18 cellular contexts compared by ENCODE assay signal in genomic region chr2:2848621-2849443, GRCh38.
DNase-seq lines count a peak whose midpoint lies in the region; ATAC-seq and TF ChIP-seq lines count a peak whose summit lies in the region.
"Had no signal": no experiment of that assay in that cellular context is flagged by ENCODE, and none has a peak within 500 bp of the region (broad histone marks: within the 10 kb centered on the region; RNA-seq: fewer than 3 reads in every experiment).

No MANE protein-coding gene starts in this region.

- H3K18ac ChIP-seq in mesendoderm (ENCODE audit: low read length), result no peak overlapping the region

- WGBS in mesendoderm (ENCODE audit: extremely low coverage, insufficient coverage, low lambda C conversion rate), result no CpG with 5 or more reads among the region's 7 CpGs

- H4K8ac ChIP-seq in mesendoderm (ENCODE audit: low read depth, low read length), result no peak overlapping the region

- no peak overlapping the region for H3K4me2 ChIP-seq in mesendoderm (ENCODE audit: low read length)

- H4K5ac ChIP-seq in mesendoderm (ENCODE audit: low read length), result no peak overlapping the region

- no peaks in the 10 kb centered on the region for H3K36me3 ChIP-seq in H7 (replicated peaks; ENCODE audit: control insufficient read depth, insufficient read depth, low read length)
- no peaks in the 10 kb centered on the region for H3K36me3 ChIP-seq in mesendoderm (ENCODE audit: control insufficient read depth, insufficient read depth, low read length)
- no peaks in the 10 kb centered on the region for H3K36me3 ChIP-seq in uterus
- H3K36me3 ChIP-seq: MG63, thyroid gland had no signal

- no peak overlapping the region for H3K4me3 Mint-ChIP-seq in effector memory CD8-positive, alpha-beta T cell
- H3K4me3 Mint-ChIP-seq: activated CD4-positive, alpha-beta T cell treated with anti-CD3 and anti-CD28 coated beads, Interleukin-2, amount 10 ng/mL, durations not matched to agents 24 days and 14 days; naive B cell; T-helper 17 cell had no signal

- no peak for TF ChIP-seq CTCF in uterus (IDR thresholded peaks at IDR 0.05)
- no peak for TF ChIP-seq CTCF in RWPE1 (conservative IDR thresholded peaks at IDR 0.05; ENCODE audit: low read depth)

- H3K9ac ChIP-seq in mesendoderm (ENCODE audit: low read length), result no peak overlapping the region

- ATAC-seq in effector memory CD8-positive, alpha-beta T cell (replicated peaks), result no peak
- ATAC-seq in GM18517 (IDR thresholded peaks at IDR 0.05; ENCODE audit: unreplicated experiment), result no peak
- ATAC-seq: esophagus mucosa, left lobe of liver, T-helper 17 cell had no signal

- intact Hi-C loops in uterus (cut with DNase I; ENCODE audit: low total_unique reads), result no loop called here

- no peak overlapping the region for H3K4ac ChIP-seq in mesendoderm (ENCODE audit: low read depth, low read length)

- no peak overlapping the region for H2BK15ac ChIP-seq in mesendoderm (replicated peaks; ENCODE audit: low read depth)

- H3K27ac ChIP-seq in mesendoderm (ENCODE audit: low read depth, low read length) (no peak overlapping the region), uterus (no peak overlapping the region), RWPE1 (no peak overlapping the region)
- H3K27ac ChIP-seq: thyroid gland had no signal

- H3K27ac Mint-ChIP-seq in effector memory CD8-positive, alpha-beta T cell, result no peak overlapping the region
- H3K27ac Mint-ChIP-seq: activated CD4-positive, alpha-beta T cell treated with anti-CD3 and anti-CD28 coated beads, Interleukin-2, amount 10 ng/mL, durations not matched to agents 24 days and 14 days; naive B cell; T-helper 17 cell had no signal

- POLR2A ChIA-PET in RWPE1 (lab: Yijun Ruan, JAX; ENCODE audit: low non-redundant PET), result no interaction called here

- no peak overlapping the region for H2BK120ac ChIP-seq in mesendoderm (ENCODE audit: low read depth, low read length)

- H2BK5ac ChIP-seq in mesendoderm (ENCODE audit: low read length), result no peak overlapping the region

- no peak overlapping the region for H3K23ac ChIP-seq in mesendoderm (ENCODE audit: low read length)

- no peaks in the 10 kb centered on the region for H3K79me2 ChIP-seq in mesendoderm (ENCODE audit: control insufficient read depth, insufficient read depth, low read length)

- H3K56ac ChIP-seq in mesendoderm (ENCODE audit: low read length), result peak overlapping the region; percentile 30

- H3K36me3 Mint-ChIP-seq in effector memory CD8-positive, alpha-beta T cell (ENCODE audit: insufficient read depth), result no peaks in the 10 kb centered on the region
- H3K36me3 Mint-ChIP-seq: naive B cell had no signal

- CTCF ChIA-PET in RWPE1 (lab: Yijun Ruan, JAX), result interaction anchor here (0.7 to 1.1 kb wide), 2 partner anchors 26 to 935 kb away, joined by 3 read pairs; no protein-coding TSS in a partner anchor

- TF ChIP-seq POLR2A in uterus (IDR thresholded peaks at IDR 0.05), result no peak

- H3K4me3 ChIP-seq in H7 (ENCODE audit: insufficient read depth, low read depth, low read length) (no peak overlapping the region), mesendoderm (ENCODE audit: low read length) (no peak overlapping the region), uterus (no peak overlapping the region)
- H3K4me3 ChIP-seq: MG63, thyroid gland had no signal

- H3K4me1 ChIP-seq in mesendoderm (ENCODE audit: control insufficient read depth, low read depth, low read length), result peaks cover 2% of the 10 kb centered on the region
- no peaks in the 10 kb centered on the region for H3K4me1 ChIP-seq in uterus
- H3K4me1 ChIP-seq: thyroid gland had no signal

- no peaks in the 10 kb centered on the region for H3K9me3 ChIP-seq in uterus
- H3K9me3 ChIP-seq: MG63, thyroid gland had no signal

- H3K79me1 ChIP-seq in mesendoderm (ENCODE audit: low read length), result no peaks in the 10 kb centered on the region

- H3K4me1 Mint-ChIP-seq in effector memory CD8-positive, alpha-beta T cell (ENCODE audit: low read depth in 2 of 2), result no peaks in the 10 kb centered on the region
- H3K4me1 Mint-ChIP-seq: activated CD4-positive, alpha-beta T cell treated with anti-CD3 and anti-CD28 coated beads, Interleukin-2, amount 10 ng/mL, durations not matched to agents 24 days and 14 days; naive B cell; T-helper 17 cell had no signal

- H2AK5ac ChIP-seq in mesendoderm (ENCODE audit: low read length), result no peak overlapping the region

- no peaks in the 10 kb centered on the region for H3K27me3 Mint-ChIP-seq in effector memory CD8-positive, alpha-beta T cell
- H3K27me3 Mint-ChIP-seq: activated CD4-positive, alpha-beta T cell treated with anti-CD3 and anti-CD28 coated beads, Interleukin-2, amount 10 ng/mL, durations not matched to agents 24 days and 14 days; naive B cell; T-helper 17 cell had no signal

- H3K27me3 ChIP-seq in H7 (ENCODE audit: control insufficient read depth, insufficient read depth, low read length), result no peaks in the 10 kb centered on the region
- no peaks in the 10 kb centered on the region for H3K27me3 ChIP-seq in mesendoderm (ENCODE audit: insufficient read depth, low read length, poor library complexity)
- H3K27me3 ChIP-seq in uterus, result no peaks in the 10 kb centered on the region
- H3K27me3 ChIP-seq: MG63, thyroid gland had no signal

- DNase-seq in H7 (peak; percentile 73), NCI-H2171 treated with DMSO at 0.1 percent for 48 hours (lab: John Stamatoyannopoulos, UW) (peak; percentile 99), SHP77 treated with DMSO at 0.1 percent for 48 hours (lab: John Stamatoyannopoulos, UW) (peak; percentile 68), mesendoderm (peak; percentile 38), uterus (no peak), RWPE1 (ENCODE audit: low spot score) (no peak)
- DNase-seq in effector memory CD8-positive, alpha-beta T cell, result no peak
- DNase-seq: activated CD4-positive, alpha-beta T cell treated with anti-CD3 and anti-CD28 coated beads, Interleukin-2, amount 10 ng/mL, durations not matched to agents 24 days and 14 days; activated T-cell treated with anti-CD3 and anti-CD28 coated beads, Interleukin-2, amount 50 U/mL, for 48 hours; EL; MG63; naive B cell; OCI-M1; T-helper 17 cell; thyroid gland had no signal

- H3K9me3 Mint-ChIP-seq in effector memory CD8-positive, alpha-beta T cell, result no peaks in the 10 kb centered on the region
- H3K9me3 Mint-ChIP-seq: activated CD4-positive, alpha-beta T cell treated with anti-CD3 and anti-CD28 coated beads, Interleukin-2, amount 10 ng/mL, durations not matched to agents 24 days and 14 days; naive B cell had no signal

Comparison
In these comparisons a context has a peak if more than half of its experiments do, and no peak if none do; other contexts are left out.
1. DNase-seq: peak in H7 (single experiment), NCI-H2171 treated with DMSO at 0.1 percent for 48 hours (single experiment), SHP77 treated with DMSO at 0.1 percent for 48 hours (single experiment) and mesendoderm (single experiment); none in uterus (0 of 2), RWPE1 (single experiment) and effector memory CD8-positive, alpha-beta T cell (0 of 3).